ENCODE assay signal across 14 cellular contexts in the genomic region with DNA sequence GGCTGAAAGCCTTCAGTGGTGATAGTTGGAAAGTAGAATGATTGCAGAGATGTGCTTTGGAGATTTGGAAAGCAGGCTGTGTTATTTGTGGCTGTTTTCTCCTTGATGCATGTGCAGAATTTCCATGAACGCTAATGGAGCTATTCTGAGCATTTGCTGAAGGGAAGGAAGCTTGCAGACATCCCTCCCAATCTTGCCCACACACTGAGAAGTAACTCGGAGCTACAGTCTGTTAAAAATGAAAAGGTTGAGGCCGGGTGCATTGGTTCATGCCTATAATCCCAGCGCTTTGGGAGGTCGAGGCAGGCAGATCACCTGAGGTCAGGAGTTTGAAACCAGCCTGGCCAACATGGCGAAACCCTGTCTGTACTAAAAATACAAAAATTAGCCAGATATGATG. TPM values are rescaled to one million over a fixed set of nuclear protein-coding genes. Genes with fewer than 3 reads are reported as not detected.
DNase-seq lines count a peak whose midpoint lies in the region; ATAC-seq lines count a peak whose summit lies in the region.
"Had no signal": no experiment of that assay in that cellular context is flagged by ENCODE, and none has a peak within 500 bp of the region (broad histone marks: within the 10 kb centered on the region; RNA-seq: fewer than 3 reads in every experiment).

No MANE protein-coding gene starts in this region.

- ATAC-seq in left colon: no peak
- ATAC-seq in HG02852 (IDR thresholded peaks at IDR 0.05; ENCODE audit: unreplicated experiment): no peak

- intact Hi-C loops in left colon (cut with DNase I, micrococcal nuclease): no loop called here

- DNase-seq in KBM-7: peak; percentile 32
- DNase-seq in inferior parietal cortex (ENCODE audit: extremely low spot score): peak; percentile 31
- DNase-seq in left colon: no peak
- no peak for DNase-seq in AG08396 (ENCODE audit: low spot score)
- DNase-seq: BE2C; C1 segment of cervical spinal cord; Caco-2; CD4-positive, alpha-beta T cell had no signal

- peak overlapping the region; percentile 1 for H3K27ac ChIP-seq in angular gyrus (ENCODE audit: low read depth, low read length)
- H3K27ac ChIP-seq: HL-60 had no signal

- in situ Hi-C loops in KBM-7 (cut with MboI; ENCODE audit: low pct_unique_long_range_greater_than_20kb, low sequenced_read_pairs): no loop called here

RNA-seq across cellular contexts. Expression of a gene that starts 45.8 kb away (rescaled TPM):
- 1 to 10 TPM; 3.4 to 4.4 TPM for total RNA-seq in left colon

RNA-seq across cellular contexts. Expression of a gene that starts 46.2 kb away (rescaled TPM):
- total RNA-seq in left colon: 1,000 to 10,000 TPM in 1 of 2 donors, 100 to 1,000 TPM in 1; 782 to 1,105 TPM

RNA-seq across cellular contexts. Expression of a gene that starts 53.6 kb away (rescaled TPM):
- under 1 TPM; 0.12 to 0.14 TPM for total RNA-seq in left colon
- total RNA-seq: A172; Caco-2; CD4-positive, alpha-beta T cell; H1; HT1080 had no signal

Comparison
In these comparisons a context has a peak if more than half of its experiments do, and no peak if none do; other contexts are left out.
1. DNase-seq: peak in KBM-7 (single experiment) and inferior parietal cortex (single experiment); none in left colon (0 of 2) and AG08396 (single experiment).